Comparison of ENCODE assay signal across 13 cellular contexts in the genomic region with DNA sequence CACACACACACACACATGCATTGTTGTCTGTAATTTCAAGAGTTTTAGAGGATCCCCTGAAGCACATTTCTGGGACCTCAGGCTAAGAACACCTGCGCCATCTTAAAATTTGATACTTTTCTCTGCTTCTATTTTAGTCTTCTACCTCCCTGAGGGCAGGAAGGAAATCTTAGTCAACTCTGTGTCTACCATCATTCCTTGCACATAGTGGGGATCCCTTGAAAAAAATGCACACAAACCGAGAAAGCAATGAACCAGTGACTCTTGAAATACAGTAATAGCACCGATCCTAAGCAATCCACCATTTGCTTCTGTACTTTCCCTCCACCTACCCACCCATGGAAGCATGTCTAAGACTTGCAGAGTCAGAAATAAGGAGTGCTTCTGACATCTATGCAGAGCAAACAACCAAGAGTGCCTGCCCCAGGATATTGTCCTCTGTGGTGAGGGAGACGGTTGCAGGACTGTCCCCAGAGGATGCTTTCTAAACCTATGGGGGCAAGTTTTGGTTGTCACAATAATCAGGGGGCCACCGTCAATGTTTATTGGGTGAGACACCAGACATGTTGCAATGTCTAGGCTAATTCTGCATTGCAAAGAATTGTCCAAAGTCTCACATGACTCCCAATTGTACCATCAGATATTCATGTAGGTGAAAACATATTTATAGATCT.
"Had no signal": no experiment of that assay in that cellular context is flagged by ENCODE, and none has a peak within 500 bp of the region (broad histone marks: within the 10 kb centered on the region; RNA-seq: fewer than 3 reads in every experiment).

No MANE protein-coding gene starts in this region.

- H3K9me3 Mint-ChIP-seq: central memory CD8-positive, alpha-beta T cell; dendritic cell treated with granulocyte-macrophage colony-stimulating factor and Interleukin-4, amounts not matched to agents 40 ng/mL and 50 ng/mL, for 4 days; effector memory CD8-positive, alpha-beta T cell; natural killer cell; stimulated activated memory B cell treated with anti-CD40 and anti-IgM and Interleukin-4, amounts not matched to agents 10 μg/mL and 1 μg/mL and 100 μg/mL, for 72 hours had no signal

- H3K27me3 Mint-ChIP-seq: activated CD4-positive, alpha-beta T cell treated with anti-CD3 and anti-CD28 coated beads, Interleukin-2, amount 10 ng/mL, durations not matched to agents 7 days and 5 days; activated naive CD8-positive, alpha-beta T cell treated with anti-CD3 and anti-CD28 coated beads, Interleukin-2, amount 10 ng/mL, durations not matched to agents 7 days and 5 days; central memory CD8-positive, alpha-beta T cell; dendritic cell treated with granulocyte-macrophage colony-stimulating factor and Interleukin-4, amounts not matched to agents 40 ng/mL and 50 ng/mL, for 4 days; effector memory CD8-positive, alpha-beta T cell; stimulated activated memory B cell treated with anti-CD40 and anti-IgM and Interleukin-4, amounts not matched to agents 10 μg/mL and 1 μg/mL and 100 μg/mL, for 72 hours had no signal

- H3K36me3 ChIP-seq: brain microvascular endothelial cell had no signal

- H3K27ac Mint-ChIP-seq: activated CD4-positive, alpha-beta T cell treated with anti-CD3 and anti-CD28 coated beads, Interleukin-2, amount 10 ng/mL, durations not matched to agents 7 days and 5 days; activated naive CD8-positive, alpha-beta T cell treated with anti-CD3 and anti-CD28 coated beads, Interleukin-2, amount 10 ng/mL, durations not matched to agents 7 days and 5 days; dendritic cell treated with granulocyte-macrophage colony-stimulating factor and Interleukin-4, amounts not matched to agents 40 ng/mL and 50 ng/mL, for 4 days; effector memory CD8-positive, alpha-beta T cell; natural killer cell had no signal

- H3K36me3 Mint-ChIP-seq: natural killer cell; stimulated activated memory B cell treated with anti-CD40 and anti-IgM and Interleukin-4, amounts not matched to agents 10 μg/mL and 1 μg/mL and 100 μg/mL, for 72 hours had no signal

- H3K4me1 ChIP-seq: foreskin keratinocyte had no signal

- H3K27me3 ChIP-seq: brain microvascular endothelial cell had no signal

- H3K4me3 Mint-ChIP-seq: activated CD4-positive, alpha-beta T cell treated with anti-CD3 and anti-CD28 coated beads, Interleukin-2, amount 10 ng/mL, durations not matched to agents 7 days and 5 days; activated naive CD8-positive, alpha-beta T cell treated with anti-CD3 and anti-CD28 coated beads, Interleukin-2, amount 10 ng/mL, durations not matched to agents 7 days and 5 days; central memory CD8-positive, alpha-beta T cell; dendritic cell treated with granulocyte-macrophage colony-stimulating factor and Interleukin-4, amounts not matched to agents 40 ng/mL and 50 ng/mL, for 4 days; effector memory CD8-positive, alpha-beta T cell; natural killer cell; stimulated activated memory B cell treated with anti-CD40 and anti-IgM and Interleukin-4, amounts not matched to agents 10 μg/mL and 1 μg/mL and 100 μg/mL, for 72 hours had no signal

- H3K27ac ChIP-seq: brain microvascular endothelial cell, foreskin keratinocyte had no signal

- DNase-seq: activated CD4-positive, alpha-beta T cell treated with anti-CD3 and anti-CD28 coated beads, Interleukin-2, amount 10 ng/mL, durations not matched to agents 7 days and 5 days; activated naive CD4-positive, alpha-beta T cell; activated naive CD8-positive, alpha-beta T cell treated with anti-CD3 and anti-CD28 coated beads, Interleukin-2, amount 10 ng/mL, durations not matched to agents 7 days and 5 days; brain microvascular endothelial cell; effector memory CD8-positive, alpha-beta T cell; foreskin keratinocyte; left ventricle myocardium superior; mesenchymal stem cell; natural killer cell; stimulated activated CD4-positive, alpha-beta T cell treated with anti-CD3 and anti-CD28 coated beads, Interleukin-2, amount 100 ng/mL, for 48 hours had no signal

- ATAC-seq: effector memory CD8-positive, alpha-beta T cell; foreskin keratinocyte; left ventricle myocardium superior; natural killer cell; stimulated activated memory B cell treated with anti-CD40 and anti-IgM and Interleukin-4, amounts not matched to agents 10 μg/mL and 1 μg/mL and 100 μg/mL, for 72 hours had no signal
